1 cellular context compared by ENCODE assay signal in genomic region chr1:45793942-45794604, GRCh38.
TF ChIP-seq lines count a peak whose summit lies in the region.

No MANE protein-coding gene starts in this region.

TF ChIP-seq in K562, 482 proteins besides CTCF, POLR2A, EP300 and RAD21:
- TF ChIP-seq PKNOX1 (IDR thresholded peaks at IDR 0.05) (peak; percentile 51; the same call in 1 of the 2 replicates), ZBTB49 (CRISPR knock-in tag; IDR thresholded peaks at IDR 0.05; ENCODE audit: borderline replicate concordance) (no peak)
TF ChIP-seq in K562: peak in this region for 1.
